In the genomic region with DNA sequence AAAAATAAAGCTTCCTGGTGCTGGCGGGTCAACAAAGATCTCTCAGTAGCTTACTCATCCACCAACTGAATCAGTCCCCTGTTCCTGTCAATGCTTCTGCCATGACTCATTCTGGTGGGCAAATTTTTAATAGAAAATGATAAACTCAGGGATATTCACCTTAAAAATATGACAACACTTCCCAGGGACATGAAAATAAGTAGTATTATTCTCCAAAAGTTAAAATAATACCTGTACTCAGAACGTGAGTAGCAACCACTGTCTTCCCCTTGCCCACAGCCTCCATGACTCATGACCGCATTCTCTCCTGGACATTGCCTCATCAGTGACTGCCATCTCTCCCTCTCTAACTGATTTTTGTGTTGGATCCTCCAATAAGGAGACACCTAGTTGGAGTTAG, we compare ENCODE assay signal across 17 cellular contexts.
DNase-seq lines count a peak whose midpoint lies in the region; ATAC-seq, FAIRE-seq and TF ChIP-seq lines count a peak whose summit lies in the region.
"Had no signal": no experiment of that assay in that cellular context is flagged by ENCODE, and none has a peak within 500 bp of the region (broad histone marks: within the 10 kb centered on the region; RNA-seq: fewer than 3 reads in every experiment).

No MANE protein-coding gene starts in this region.

- no peak for ATAC-seq in HG02642 (IDR thresholded peaks at IDR 0.05; ENCODE audit: poor library complexity, unreplicated experiment)
- no peak for ATAC-seq in HG03354 (IDR thresholded peaks at IDR 0.05; ENCODE audit: poor library complexity, severe bottlenecking, unreplicated experiment)
- ATAC-seq: activated T-helper 17 cell treated with anti-CD3 and anti-CD28 coated beads, Interleukin-2, amount 50 U/mL, for 72 hours; body of pancreas; stimulated activated memory B cell treated with anti-CD40 and anti-IgM and Interleukin-4, amounts not matched to agents 10 μg/mL and 1 μg/mL and 100 μg/mL, for 72 hours had no signal

- H3K9me1 ChIP-seq in keratinocyte (ENCODE audit: control insufficient read depth, extremely low read depth, insufficient read depth, low read length): no peaks in the 10 kb centered on the region

- H3K9ac ChIP-seq in adipocyte (ENCODE audit: low read length) (no peak overlapping the region), keratinocyte (ENCODE audit: control insufficient read depth, extremely low read depth, insufficient read depth, low read length) (no peak overlapping the region)

- H3K27ac ChIP-seq in keratinocyte (ENCODE audit: control insufficient read depth, insufficient read depth, low read length) (no peak overlapping the region), sigmoid colon (no peak overlapping the region)
- H3K27ac ChIP-seq: body of pancreas had no signal

- H3K9me3 ChIP-seq in adipocyte (ENCODE audit: control insufficient read depth, low read length) (peaks cover 3% of the 10 kb centered on the region), keratinocyte (ENCODE audit: control insufficient read depth, low read depth, low read length) (no peaks in the 10 kb centered on the region), sigmoid colon (no peaks in the 10 kb centered on the region)
- H3K9me3 ChIP-seq: body of pancreas had no signal

- WGBS in sigmoid colon, 2 donors: 56 to 63% methylated on average over 3 of the region's 3 CpGs

- FAIRE-seq in keratinocyte (lab: Jason Lieb, UNC): no peak
- no peak for FAIRE-seq in GM12892 (lab: Jason Lieb, UNC)
- FAIRE-seq: H1 had no signal

- intact Hi-C loops in sigmoid colon (cut with DNase I): no loop called here

- no peak for TF ChIP-seq EP300 in sigmoid colon (IDR thresholded peaks at IDR 0.05)

- no peak overlapping the region for H3K4me2 ChIP-seq in keratinocyte (ENCODE audit: control insufficient read depth, extremely low read depth, insufficient read depth, low read depth, low read length)

- H2AFZ ChIP-seq in keratinocyte (ENCODE audit: control insufficient read depth, low read length): no peak overlapping the region

- no peaks in the 10 kb centered on the region for H4K20me1 ChIP-seq in keratinocyte (ENCODE audit: control insufficient read depth, extremely low read depth, insufficient read depth, low read length)

- no peak for TF ChIP-seq POLR2A in sigmoid colon (IDR thresholded peaks at IDR 0.05)
- no peak for TF ChIP-seq POLR2A in GM12892 (IDR thresholded peaks at IDR 0.05; ENCODE audit: low read depth, low read length)

- H3K4me1 ChIP-seq in adipocyte (ENCODE audit: control insufficient read depth, insufficient read depth, low read length): no peaks in the 10 kb centered on the region
- H3K4me1 ChIP-seq in keratinocyte (ENCODE audit: control insufficient read depth, extremely low read depth, insufficient read depth, low read length): peaks cover 10% of the 10 kb centered on the region
- no peaks in the 10 kb centered on the region for H3K4me1 ChIP-seq in sigmoid colon
- H3K4me1 ChIP-seq: body of pancreas had no signal

- no peaks in the 10 kb centered on the region for H3K36me3 ChIP-seq in adipocyte (ENCODE audit: control insufficient read depth, insufficient read depth, low read length, severe bottlenecking)
- no peaks in the 10 kb centered on the region for H3K36me3 ChIP-seq in keratinocyte (ENCODE audit: control insufficient read depth in 2 of 2, extremely low read depth in 1 of 2, insufficient read depth in 2 of 2, low read length in 2 of 2)
- no peaks in the 10 kb centered on the region for H3K36me3 ChIP-seq in sigmoid colon

- no peak for TF ChIP-seq CTCF in keratinocyte (optimal IDR thresholded peaks at IDR 0.05 in 1 of 3, IDR thresholded peaks at IDR 0.05 in 1 of 3, conservative IDR thresholded peaks at IDR 0.05 in 1 of 3; ENCODE audit: extremely low read depth in 1 of 3, insufficient read depth in 2 of 3, low read length in 3 of 3)
- no peak for TF ChIP-seq CTCF in sigmoid colon (IDR thresholded peaks at IDR 0.05)

- no peaks in the 10 kb centered on the region for H3K27me3 ChIP-seq in adipocyte (replicated peaks; ENCODE audit: control insufficient read depth, insufficient read depth, low read length)
- H3K27me3 ChIP-seq in keratinocyte (ENCODE audit: control insufficient read depth, extremely low read depth, insufficient read depth, low read length): no peaks in the 10 kb centered on the region
- no peaks in the 10 kb centered on the region for H3K27me3 ChIP-seq in sigmoid colon
- H3K27me3 ChIP-seq: body of pancreas had no signal

- H3K4me3 ChIP-seq in adipocyte (ENCODE audit: low read length) (no peak overlapping the region), keratinocyte (ENCODE audit: control insufficient read depth in 2 of 3, extremely low read depth in 1 of 3, insufficient read depth in 2 of 3, low read depth in 1 of 3, low read length in 3 of 3) (no peak overlapping the region), sigmoid colon (no peak overlapping the region)
- H3K4me3 ChIP-seq: body of pancreas had no signal

- dilution Hi-C loops in keratinocyte (cut with MboI; ENCODE audit: extremely low pct_ligation_motif_present, low sequenced_read_pairs): no loop called here

- peak; percentile 10 for DNase-seq in AG08396 (ENCODE audit: low spot score)
- DNase-seq in LHCN-M2 (ENCODE audit: low read depth): peak; percentile 95
- DNase-seq in adipocyte (ENCODE audit: low read depth): peak; percentile 19
- peak; percentile 25 for DNase-seq in keratinocyte (ENCODE audit: low read depth, low spot score)
- DNase-seq in sigmoid colon: no peak
- DNase-seq in GM12892 (ENCODE audit: insufficient read length): no peak
- DNase-seq: activated CD4-positive, alpha-beta memory T cell treated with anti-CD3 and anti-CD28 coated beads for 36 hours; body of pancreas; effector CD4-positive, alpha-beta T cell; NCI-H2081 treated with DMSO at 0.1 percent for 48 hours; NCI-H774; nucleus accumbens had no signal

- H3K79me2 ChIP-seq in keratinocyte (ENCODE audit: control insufficient read depth, insufficient read depth, low read length): no peaks in the 10 kb centered on the region

Comparison
In these comparisons a context has a peak if more than half of its experiments do, and no peak if none do; other contexts are left out.
1. DNase-seq: peak in AG08396 (single experiment), LHCN-M2 (single experiment), adipocyte (single experiment) and keratinocyte (single experiment); none in sigmoid colon (single experiment) and GM12892 (single experiment).